In the genomic region with DNA sequence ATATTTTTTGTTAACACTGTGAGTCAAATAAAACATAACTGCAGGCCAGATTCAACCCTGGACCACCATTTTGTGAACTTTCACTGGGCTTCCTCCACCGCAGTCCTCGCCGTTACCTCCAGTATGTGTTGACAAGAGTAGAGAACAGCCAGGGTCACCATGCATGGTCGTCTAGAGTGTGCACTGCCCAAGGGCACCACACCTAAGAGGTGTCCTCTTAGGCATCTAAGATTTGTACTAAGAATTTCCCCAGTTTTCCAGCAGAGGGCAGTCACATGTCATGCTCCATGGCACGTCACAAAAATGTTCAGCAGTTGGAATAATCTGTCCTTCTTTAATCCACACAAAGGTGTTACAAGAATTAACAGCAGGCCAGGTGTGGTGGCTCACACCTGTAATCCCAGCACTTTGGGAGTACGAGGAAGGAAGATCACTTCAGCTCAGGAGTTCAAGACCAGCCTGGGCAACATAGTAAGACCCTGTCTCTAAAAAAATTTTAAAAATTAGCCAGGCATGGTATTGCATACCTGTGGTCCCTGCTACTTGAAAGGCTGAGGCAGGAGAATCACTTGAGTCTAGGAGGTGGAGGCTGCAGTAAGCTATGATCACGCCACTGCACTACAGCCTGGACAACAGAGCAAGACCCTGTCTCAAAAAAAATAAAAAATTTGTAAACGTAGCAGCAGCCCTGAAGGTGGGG, we compare ENCODE assay signal across 8 cellular contexts.
DNase-seq lines count a peak whose midpoint lies in the region; ATAC-seq lines count a peak whose summit lies in the region.

No MANE protein-coding gene starts in this region.

- H3K9me3 Mint-ChIP-seq in CD4-positive, CD25-positive, alpha-beta regulatory T cell = no peaks in the 10 kb centered on the region

- H3K4me3 ChIP-seq in CD4-positive, CD25-positive, alpha-beta regulatory T cell (ENCODE audit: low read depth, low read length) = no peak overlapping the region
- H3K4me3 ChIP-seq in Karpas-422 (ENCODE audit: low read length) = no peak overlapping the region

- no peaks in the 10 kb centered on the region for H3K79me2 ChIP-seq in Karpas-422 (ENCODE audit: low read length)

- no peaks in the 10 kb centered on the region for H4K20me1 ChIP-seq in Karpas-422 (ENCODE audit: insufficient read depth, low read depth, low read length)

- no peaks in the 10 kb centered on the region for H3K36me3 Mint-ChIP-seq in CD4-positive, CD25-positive, alpha-beta regulatory T cell

- H3K4me2 ChIP-seq in Karpas-422 (ENCODE audit: low read depth, low read length, poor library complexity, severe bottlenecking) = no peak overlapping the region

- no peaks in the 10 kb centered on the region for H3K9me3 ChIP-seq in CD4-positive, CD25-positive, alpha-beta regulatory T cell (ENCODE audit: control insufficient read depth in 2 of 2, low read length in 2 of 2)
- H3K9me3 ChIP-seq in Karpas-422 (ENCODE audit: low read length) = no peaks in the 10 kb centered on the region

- H3K27me3 Mint-ChIP-seq in CD4-positive, CD25-positive, alpha-beta regulatory T cell = no peaks in the 10 kb centered on the region

- no peaks in the 10 kb centered on the region for H3K27me3 ChIP-seq in CD4-positive, CD25-positive, alpha-beta regulatory T cell (ENCODE audit: control insufficient read depth, insufficient read depth, low read length)
- H3K27me3 ChIP-seq in Karpas-422 (ENCODE audit: low read length) = no peaks in the 10 kb centered on the region

- H3K36me3 ChIP-seq in CD4-positive, CD25-positive, alpha-beta regulatory T cell (ENCODE audit: control insufficient read depth, insufficient read depth, low read length) = no peaks in the 10 kb centered on the region
- no peaks in the 10 kb centered on the region for H3K36me3 ChIP-seq in Karpas-422 (ENCODE audit: insufficient read depth, low read length)

- no peak overlapping the region for H3K9ac ChIP-seq in Karpas-422 (ENCODE audit: low read length)

- peak overlapping the region in 1 of 4 donors; percentile 80 for H3K4me3 Mint-ChIP-seq in CD4-positive, CD25-positive, alpha-beta regulatory T cell

- peak; percentile 58 to 72 for ATAC-seq in CD4-positive, CD25-positive, alpha-beta regulatory T cell (ENCODE audit: low read depth in 2 of 2)
- ATAC-seq in GM19372 (IDR thresholded peaks at IDR 0.05; ENCODE audit: low read depth, unreplicated experiment) = peak; percentile 63

- H3K27ac Mint-ChIP-seq in CD4-positive, CD25-positive, alpha-beta regulatory T cell = peak overlapping the region in 1 of 3 donors; percentile 45

- no peak overlapping the region for H2AFZ ChIP-seq in Karpas-422 (ENCODE audit: low read length)

- H3K27ac ChIP-seq in CD4-positive, CD25-positive, alpha-beta regulatory T cell (ENCODE audit: insufficient read depth, low read length, poor library complexity, severe bottlenecking) = no peak overlapping the region
- H3K27ac ChIP-seq in Karpas-422 (ENCODE audit: low read length) = no peak overlapping the region

- peaks cover 5 to 11% (median 7%) of the 10 kb centered on the region in 4 donors for H3K4me1 Mint-ChIP-seq in CD4-positive, CD25-positive, alpha-beta regulatory T cell

- DNase-seq in CD4-positive, CD25-positive, alpha-beta regulatory T cell = peak; percentile 40 to 76 (median 69)
- DNase-seq in Karpas-422 = peak; percentile 85
- DNase-seq in SHP77 treated with DMSO at 0.1 percent for 48 hours (lab: John Stamatoyannopoulos, UW) = peak; percentile 69
- DNase-seq in activated gamma-delta T cell treated with anti-CD3 and anti-CD28 coated beads, Interleukin-2, amount 50 U/mL, for 16 hours (ENCODE audit: low read depth) = peak; percentile 37
- peak; percentile 67 for DNase-seq in glomerular visceral epithelial cell (ENCODE audit: extremely low spot score)
- DNase-seq in pulmonary artery endothelial cell (ENCODE audit: low read depth, low spot score) = peak; percentile 29
- DNase-seq in mesenteric fat pad (ENCODE audit: low spot score) = no peak

- no peaks in the 10 kb centered on the region for H3K4me1 ChIP-seq in CD4-positive, CD25-positive, alpha-beta regulatory T cell (ENCODE audit: control insufficient read depth, insufficient read depth, low read length, poor library complexity, severe bottlenecking)
- H3K4me1 ChIP-seq in Karpas-422 (ENCODE audit: low read length) = no peaks in the 10 kb centered on the region

- H3K9me2 ChIP-seq in Karpas-422 (replicated peaks; ENCODE audit: insufficient read depth, low read length) = no peaks in the 10 kb centered on the region
